1 cellular context compared by ENCODE assay signal in the genomic region with DNA sequence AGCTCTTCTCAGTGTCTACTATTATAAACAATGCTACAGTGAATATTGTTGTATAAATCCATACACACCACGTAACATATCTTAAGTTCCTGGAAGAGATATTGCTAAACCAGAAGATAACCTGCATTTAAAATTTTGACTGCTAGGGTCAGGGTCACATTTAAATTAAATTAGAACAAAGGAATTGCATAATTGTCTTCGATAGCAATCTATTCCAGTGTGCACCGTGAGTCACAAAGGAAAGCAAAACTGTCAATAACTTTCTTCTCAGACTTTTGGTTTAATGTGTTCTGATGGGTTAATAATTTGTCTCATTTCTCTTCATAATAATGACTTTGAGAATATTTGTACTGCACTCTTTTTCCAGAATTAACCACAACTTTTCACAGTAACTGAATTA.
TF ChIP-seq lines count a peak whose summit lies in the region.

No MANE protein-coding gene starts in this region.

TF ChIP-seq in SK-N-SH, 30 proteins besides CTCF, POLR2A, EP300 and RAD21:
- TF ChIP-seq GATA2 (CRISPR knock-in tag; IDR thresholded peaks at IDR 0.05) (no peak), USF1 (IDR thresholded peaks at IDR 0.05; ENCODE audit: borderline replicate concordance, low read depth) (no peak), MXI1 (IDR thresholded peaks at IDR 0.05; ENCODE audit: low read depth, low read length) (no peak), PBX3 (IDR thresholded peaks at IDR 0.05) (no peak), FOSL2 (IDR thresholded peaks at IDR 0.05; ENCODE audit: borderline replicate concordance, low read depth) (no peak), CHD2 (IDR thresholded peaks at IDR 0.05; ENCODE audit: low read length, partially characterized antibody) (no peak), TEAD4 (IDR thresholded peaks at IDR 0.05; ENCODE audit: borderline replicate concordance, insufficient read depth) (no peak), FOXM1 (IDR thresholded peaks at IDR 0.05; ENCODE audit: low read depth) (no peak)
TF ChIP-seq in SK-N-SH: peak in this region for 0.
